In genomic region chr19:4123615-4124568, GRCh38 we compare ENCODE assay signal across 1 cellular context.
TF ChIP-seq lines count a peak whose summit lies in the region.

MAP2K2 (minus strand) TSS chr19:4124122; CDS start chr19:4123875, 247 bp downstream.

TF ChIP-seq in HepG2, 621 proteins besides CTCF, POLR2A, EP300 and RAD21 (continued from another document and continues in another):
- TF ChIP-seq ZNF574 (CRISPR knock-in tag; IDR thresholded peaks at IDR 0.05) (peak; percentile 52), MAFK (conservative IDR thresholded peaks at IDR 0.05 in 1 of 2, IDR thresholded peaks at IDR 0.05 in 1 of 2; ENCODE audit: low read length in 2 of 2) (no peak), DR1 (CRISPR knock-in tag; IDR thresholded peaks at IDR 0.05) (peak; percentile 86), NFKBIZ (CRISPR knock-in tag; IDR thresholded peaks at IDR 0.05) (peak; percentile 79; the same call in 1 of the 2 replicates), RXRB (CRISPR knock-in tag; IDR thresholded peaks at IDR 0.05; ENCODE audit: borderline replicate concordance) (peak; percentile 69), ZMYM3 (CRISPR knock-in tag; IDR thresholded peaks at IDR 0.05) (no peak; the same call in 1 of the 2 replicates), IKZF5 (CRISPR knock-in tag; IDR thresholded peaks at IDR 0.05) (peak; percentile 80), ZNF768 (CRISPR knock-in tag; IDR thresholded peaks at IDR 0.05) (peak; percentile 72; the same call in 1 of the 2 replicates), NR0B2 (CRISPR knock-in tag; IDR thresholded peaks at IDR 0.05) (peak; percentile 79), TBL1XR1 (IDR thresholded peaks at IDR 0.05; ENCODE audit: borderline replicate concordance, low read length, partially characterized antibody) (peak; percentile 60), ZNF609 (CRISPR knock-in tag; IDR thresholded peaks at IDR 0.05; ENCODE audit: borderline replicate concordance) (peak; percentile 40; the same call in 1 of the 2 replicates), HDAC1 (CRISPR knock-in tag; IDR thresholded peaks at IDR 0.05) (peak; percentile 79), ZNF766 (CRISPR knock-in tag; IDR thresholded peaks at IDR 0.05; ENCODE audit: borderline replicate concordance) (peak; percentile 92; the same call in 1 of the 2 replicates), ZNF580 (CRISPR knock-in tag; IDR thresholded peaks at IDR 0.05; ENCODE audit: borderline replicate concordance, low read depth) (peak; percentile 63; the same call in 1 of the 2 replicates), SETDB1 (CRISPR knock-in tag; IDR thresholded peaks at IDR 0.05; ENCODE audit: borderline replicate concordance) (no peak), RXRA (CRISPR knock-in tag; IDR thresholded peaks at IDR 0.05) (no peak), ZNF383 (CRISPR knock-in tag; IDR thresholded peaks at IDR 0.05; ENCODE audit: borderline replicate concordance) (no peak), GABPB1 (CRISPR knock-in tag; IDR thresholded peaks at IDR 0.05) (peak; percentile 77), ZFX (CRISPR knock-in tag; IDR thresholded peaks at IDR 0.05; ENCODE audit: low read depth) (peak; percentile 90), GABPA (IDR thresholded peaks at IDR 0.05; ENCODE audit: low read depth, low read length) (no peak), GABPA (CRISPR knock-in tag; IDR thresholded peaks at IDR 0.05; ENCODE audit: low read depth) (no peak), RORA (CRISPR knock-in tag; IDR thresholded peaks at IDR 0.05) (no peak), ELF3 (CRISPR knock-in tag; IDR thresholded peaks at IDR 0.05) (peak; percentile 84), NCOA2 (CRISPR knock-in tag; IDR thresholded peaks at IDR 0.05) (peak; percentile 58), ZSCAN9 (CRISPR knock-in tag; IDR thresholded peaks at IDR 0.05; ENCODE audit: borderline replicate concordance) (peak; percentile 87; the same call in 1 of the 2 replicates), CCAR2 (optimal IDR thresholded peaks at IDR 0.05; ENCODE audit: low read depth, low read length) (no peak), PHB2 (IDR thresholded peaks at IDR 0.05; ENCODE audit: partially characterized antibody) (no peak), NR2F1 (CRISPR knock-in tag; IDR thresholded peaks at IDR 0.05) (no peak), AKNA (CRISPR knock-in tag; IDR thresholded peaks at IDR 0.05; ENCODE audit: borderline replicate concordance) (no peak), HHEX (CRISPR knock-in tag; IDR thresholded peaks at IDR 0.05) (no peak), MLLT10 (CRISPR knock-in tag; IDR thresholded peaks at IDR 0.05) (no peak), IRF1 (CRISPR knock-in tag; IDR thresholded peaks at IDR 0.05; ENCODE audit: low read depth) (no peak), TARDBP (CRISPR knock-in tag; IDR thresholded peaks at IDR 0.05) (peak; percentile 61; the same call in 1 of the 2 replicates), BCL3 (CRISPR knock-in tag; IDR thresholded peaks at IDR 0.05) (peak; percentile 59), NR1H2 (CRISPR knock-in tag; IDR thresholded peaks at IDR 0.05; ENCODE audit: borderline replicate concordance, low read depth) (no peak), FUBP1 (CRISPR knock-in tag; IDR thresholded peaks at IDR 0.05; ENCODE audit: borderline replicate concordance) (no peak), SUZ12 (IDR thresholded peaks at IDR 0.05; ENCODE audit: low read depth, low read length) (no peak), ZBTB46 (CRISPR knock-in tag; IDR thresholded peaks at IDR 0.05; ENCODE audit: borderline replicate concordance) (no peak), CENPX (CRISPR knock-in tag; IDR thresholded peaks at IDR 0.05) (no peak), ZNF234 (CRISPR knock-in tag; conservative IDR thresholded peaks at IDR 0.05) (no peak), HNRNPK (IDR thresholded peaks at IDR 0.05; ENCODE audit: low read depth, low read length, poor library complexity, severe bottlenecking) (peak; percentile 98), NKX3-1 (CRISPR knock-in tag; IDR thresholded peaks at IDR 0.05) (peak; percentile 65; the same call in 1 of the 2 replicates)
